In the genomic region with DNA sequence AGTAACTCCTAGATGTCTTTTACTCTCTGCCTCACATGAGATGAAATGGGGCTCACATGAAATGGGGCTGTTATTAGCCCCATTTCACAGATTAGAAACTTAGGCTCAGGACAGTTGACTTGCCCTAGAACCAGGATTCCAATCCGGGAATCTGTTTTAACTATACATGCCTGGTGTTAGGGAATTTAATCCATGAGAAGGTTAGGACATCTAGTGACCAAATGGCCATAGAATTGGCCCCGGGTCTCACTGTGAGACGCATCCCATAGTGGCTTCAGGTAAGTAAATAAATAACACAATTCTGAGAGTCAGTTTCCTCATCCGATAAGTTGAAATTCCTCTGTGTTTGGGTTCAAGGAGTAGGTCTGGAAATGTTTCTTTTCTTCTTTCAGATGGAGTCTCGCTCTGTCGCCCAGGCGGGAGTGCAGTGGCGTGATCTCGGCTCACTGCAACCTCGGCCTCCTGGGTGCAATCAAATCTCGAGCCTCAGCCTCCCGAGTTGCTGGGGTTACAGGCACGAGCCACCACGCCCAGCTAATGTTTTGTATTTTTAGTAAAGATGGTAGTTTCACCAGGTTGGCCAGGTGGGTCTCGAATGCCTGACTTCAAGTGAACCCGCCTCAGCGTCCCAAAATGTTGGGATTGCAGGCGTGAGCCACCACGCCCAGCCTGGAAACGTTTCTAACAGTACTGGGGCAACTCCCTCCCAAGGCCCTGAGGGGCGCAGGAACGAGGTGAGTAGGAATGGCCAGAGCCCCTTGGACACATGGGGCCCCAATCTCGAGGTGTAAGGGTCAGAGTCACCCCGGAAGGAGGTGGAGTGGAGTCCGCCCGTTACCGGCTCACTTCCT, we compare ENCODE assay signal across 8 cellular contexts. TPM values are rescaled to one million over a fixed set of nuclear protein-coding genes. Genes with fewer than 3 reads are reported as not detected.
DNase-seq lines count a peak whose midpoint lies in the region; ATAC-seq, FAIRE-seq and TF ChIP-seq lines count a peak whose summit lies in the region.

No MANE protein-coding gene starts in this region.

- no peak for FAIRE-seq in small intestine (lab: Jason Lieb, UNC)

- no peaks in the 10 kb centered on the region for H3K9me3 Mint-ChIP-seq in HFFc6
- no peaks in the 10 kb centered on the region for H3K9me3 Mint-ChIP-seq in activated T-cell treated with anti-CD3 and anti-CD28 coated beads, Interleukin-2, amount 50 U/mL, for 72 hours

- H3K27ac Mint-ChIP-seq in HFFc6 = peak overlapping the region; percentile 100
- peak overlapping the region; percentile 96 for H3K27ac Mint-ChIP-seq in activated T-cell treated with anti-CD3 and anti-CD28 coated beads, Interleukin-2, amount 50 U/mL, for 72 hours

- peaks cover 29% of the 10 kb centered on the region for H3K79me2 ChIP-seq in hepatocyte

- ATAC-seq in activated T-cell treated with anti-CD3 and anti-CD28 coated beads, Interleukin-2, amount 50 U/mL, for 72 hours (replicated peaks in 1 of 2) = no peak
- ATAC-seq in HG03025 (IDR thresholded peaks at IDR 0.05; ENCODE audit: low FRiP score, unreplicated experiment) = no peak

- no peaks in the 10 kb centered on the region for H3K9me2 ChIP-seq in hepatocyte (replicated peaks; ENCODE audit: insufficient read depth)

- WGBS in hepatocyte (ENCODE audit: low lambda C conversion rate, missing lambda C conversion rate) = 83% methylated on average over 27 of the region's 27 CpGs
- WGBS in small intestine, 3 donors = 49 to 58% (median 54%) methylated on average over 27 of the region's 27 CpGs

- peak overlapping the region; percentile 80 for H2AFZ ChIP-seq in hepatocyte

- H3K9me3 ChIP-seq in hepatocyte (ENCODE audit: low read depth) (no peaks in the 10 kb centered on the region), small intestine (ENCODE audit: control insufficient read depth, low read depth) (no peaks in the 10 kb centered on the region)

- H3K4me1 ChIP-seq in hepatocyte (ENCODE audit: insufficient read depth) (peaks cover 15% of the 10 kb centered on the region), small intestine (ENCODE audit: control insufficient read depth in 2 of 2, insufficient read depth in 1 of 2, low read depth in 1 of 2, low read length in 1 of 2) (peaks cover 2 to 11% of the 10 kb centered on the region in 2 donors)

- H3K36me3 ChIP-seq in hepatocyte (replicated peaks; ENCODE audit: insufficient read depth, low read depth) (no peaks in the 10 kb centered on the region), small intestine (ENCODE audit: control insufficient read depth in 2 of 2, insufficient read depth in 2 of 2, low read length in 2 of 2) (peaks cover 0 to 6% of the 10 kb centered on the region in 2 donors)

- DNase-seq in AG20443 (ENCODE audit: low spot score) (peak; percentile 46), HFFc6 (no peak), hepatocyte (ENCODE audit: low spot score) (peak; percentile 34), small intestine (peak; percentile 60), GF-D8 (lab: John Stamatoyannopoulos, UW) (no peak), SHP77 treated with DMSO at 0.1 percent for 48 hours (lab: John Stamatoyannopoulos, UW) (no peak)
- peak in 1 of 2 donors; percentile 28 for DNase-seq in activated T-cell treated with anti-CD3 and anti-CD28 coated beads, Interleukin-2, amount 50 U/mL, for 72 hours

- H3K4me2 ChIP-seq in hepatocyte = peak overlapping the region; percentile 80

- H3K4me3 Mint-ChIP-seq in HFFc6 = peak overlapping the region; percentile 97
- H3K4me3 Mint-ChIP-seq in activated T-cell treated with anti-CD3 and anti-CD28 coated beads, Interleukin-2, amount 50 U/mL, for 72 hours = peak overlapping the region; percentile 93 to 99

- peaks cover 23% of the 10 kb centered on the region for H4K20me1 ChIP-seq in hepatocyte (ENCODE audit: insufficient read depth, poor library complexity, severe bottlenecking)

- peaks cover 25% of the 10 kb centered on the region for H3K27me3 Mint-ChIP-seq in HFFc6 (ENCODE audit: insufficient read depth)
- H3K27me3 Mint-ChIP-seq in activated T-cell treated with anti-CD3 and anti-CD28 coated beads, Interleukin-2, amount 50 U/mL, for 72 hours (ENCODE audit: low read depth) = peaks cover 8% of the 10 kb centered on the region

- peak overlapping the region; percentile 29 for H3K4me3 ChIP-seq in hepatocyte
- H3K4me3 ChIP-seq in small intestine (ENCODE audit: low read depth in 1 of 2, low read length in 2 of 2) = peak overlapping the region; percentile 43 to 69

- peaks cover 12% of the 10 kb centered on the region; the same call in 1 of the 2 replicates for H3K36me3 Mint-ChIP-seq in HFFc6 (ENCODE audit: low read depth)
- H3K36me3 Mint-ChIP-seq in activated T-cell treated with anti-CD3 and anti-CD28 coated beads, Interleukin-2, amount 50 U/mL, for 72 hours (ENCODE audit: insufficient read depth in 2 of 2) = peaks cover 5 to 12% of the 10 kb centered on the region in 2 donors

- H3K27me3 ChIP-seq in hepatocyte (peaks cover 13% of the 10 kb centered on the region), small intestine (ENCODE audit: control insufficient read depth in 2 of 2, insufficient read depth in 2 of 2, low read length in 2 of 2) (no peaks in the 10 kb centered on the region)

- H3K27ac ChIP-seq in hepatocyte (peak overlapping the region; percentile 94), small intestine (ENCODE audit: low read depth in 1 of 2, low read length in 1 of 2) (peak overlapping the region; percentile 96 to 99)

- TF ChIP-seq CTCF in HFFc6 (IDR thresholded peaks at IDR 0.05) (no peak), hepatocyte (IDR thresholded peaks at IDR 0.05; ENCODE audit: poor library complexity) (no peak)

- peaks cover 37% of the 10 kb centered on the region for H3K4me1 Mint-ChIP-seq in HFFc6 (ENCODE audit: low read depth)
- peaks cover 43% of the 10 kb centered on the region for H3K4me1 Mint-ChIP-seq in activated T-cell treated with anti-CD3 and anti-CD28 coated beads, Interleukin-2, amount 50 U/mL, for 72 hours (ENCODE audit: low read depth)

RNA-seq across cellular contexts. Expression of gene ZNF574, which starts 1.2 kb away (rescaled TPM):
- 10 to 100 TPM; 14.0 to 16.5 (median 15.1) TPM for total RNA-seq in HFFc6 (2021; fragmentation: NEBNext Ultra II Directional; extraction: Animal tissue kit (Norgen Biotek cat#: 25700))
- 10 to 100 TPM; 11.5 to 12.2 TPM for total RNA-seq in activated T-cell treated with anti-CD3 and anti-CD28 coated beads, Interleukin-2, amount 50 U/mL, for 72 hours
- total RNA-seq in hepatocyte = 10.7 and 11.8 TPM in 2 replicates
- polyA plus RNA-seq in hepatocyte (13.3 and 13.6 TPM in 2 replicates), small intestine (1 to 10 TPM; 4.5 to 8.4 (median 6.5) TPM)

RNA-seq across cellular contexts. Expression of gene GRIK5, which starts 4.7 kb away (rescaled TPM):
- total RNA-seq in HFFc6 (2021; fragmentation: NEBNext Ultra II Directional; extraction: Animal tissue kit (Norgen Biotek cat#: 25700)) = under 1 TPM in 5 of 6 experiments, not detected in 1; 0.07 to 0.19 (median 0.13) TPM
- total RNA-seq in activated T-cell treated with anti-CD3 and anti-CD28 coated beads, Interleukin-2, amount 50 U/mL, for 72 hours = 1 to 10 TPM; 1.1 to 3.8 TPM
- total RNA-seq in hepatocyte = 0.60 and 0.92 TPM in 2 replicates
- 0.34 and 0.50 TPM in 2 replicates for polyA plus RNA-seq in hepatocyte
- polyA plus RNA-seq in small intestine = 1 to 10 TPM in 1 of 3 donors, under 1 TPM in 1, not detected in 1; 0.27 to 1.6 TPM

RNA-seq across cellular contexts. Expression of gene POU2F2, which starts 57.5 kb away (rescaled TPM):
- total RNA-seq in HFFc6 (2021; fragmentation: NEBNext Ultra II Directional; extraction: Animal tissue kit (Norgen Biotek cat#: 25700)) = 10 to 100 TPM in 1 of 6 experiments, 1 to 10 TPM in 5; 6.4 to 11.0 (median 7.8) TPM
- total RNA-seq in activated T-cell treated with anti-CD3 and anti-CD28 coated beads, Interleukin-2, amount 50 U/mL, for 72 hours = 10 to 100 TPM; 45.0 to 56.0 TPM
- total RNA-seq in hepatocyte = 0.16 TPM in 1 of 2 replicates, not detected in the other
- 0.15 and 0.52 TPM in 2 replicates for polyA plus RNA-seq in hepatocyte
- polyA plus RNA-seq in small intestine = 1 to 10 TPM in 2 of 3 donors, under 1 TPM in 1; 0.45 to 2.1 (median 1.6) TPM

Comparison
In these comparisons a context has a peak if more than half of its experiments do, and no peak if none do; other contexts are left out.
1. DNase-seq: peak in AG20443 (single experiment), hepatocyte (single experiment) and small intestine (single experiment); none in HFFc6 (single experiment), GF-D8 (single experiment) and SHP77 treated with DMSO at 0.1 percent for 48 hours (single experiment).